ENCODE assay signal across 8 cellular contexts in the genomic region with DNA sequence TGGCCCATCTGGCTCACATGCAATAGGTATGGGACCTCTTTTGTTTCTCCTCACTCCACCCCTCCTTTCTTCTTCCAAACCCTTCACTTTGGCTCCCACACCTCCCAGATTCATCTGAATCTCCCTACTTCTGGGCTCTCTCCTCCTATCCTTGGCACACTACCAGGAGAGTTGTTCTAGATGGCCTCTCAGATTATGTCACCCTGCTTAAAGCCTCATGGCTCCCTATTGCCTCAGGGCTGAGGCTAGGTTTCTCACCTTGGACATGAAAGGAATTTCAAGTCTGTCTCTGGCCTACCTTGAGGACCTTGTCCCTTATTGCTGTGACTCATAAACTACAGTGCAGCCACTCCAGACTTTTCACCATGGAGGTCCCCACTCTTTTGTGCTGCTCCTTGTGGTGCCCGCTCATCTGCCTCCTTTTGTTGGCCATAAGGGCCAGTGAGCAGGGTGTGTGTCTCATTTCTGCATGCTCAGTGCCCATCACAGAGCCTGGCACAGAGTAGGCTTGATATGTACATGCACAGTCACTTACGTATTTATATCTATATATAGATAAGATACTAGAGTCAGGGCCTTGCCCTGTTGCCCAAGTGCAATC. TPM values are rescaled to one million over a fixed set of nuclear protein-coding genes. Genes with fewer than 3 reads are reported as not detected.
DNase-seq lines count a peak whose midpoint lies in the region; ATAC-seq lines count a peak whose summit lies in the region.

No MANE protein-coding gene starts in this region.

- CTCF ChIA-PET in activated CD4-positive, alpha-beta T cell treated with anti-CD3 and anti-CD28 coated beads for 36 hours (lab: Charles Lee), result interaction anchor here (1.9 to 2.5 kb wide), 2 partner anchors 13 to 23 kb away, joined by 5 to 11 read pairs; no protein-coding TSS in a partner anchor

- DNase-seq in NCI-H1694 treated with DMSO at 0.1 percent for 48 hours (lab: John Stamatoyannopoulos, UW) (peak; percentile 68), GM19240 (ENCODE audit: insufficient read length, low spot score) (no peak)
- DNase-seq in effector memory CD8-positive, alpha-beta T cell, result no peak
- no peak for DNase-seq in activated CD4-positive, alpha-beta T cell treated with anti-CD3 and anti-CD28 coated beads, Interleukin-2, amount 50 U/mL, for 4 hours
- DNase-seq in activated CD4-positive, alpha-beta T cell treated with anti-CD3 and anti-CD28 coated beads for 36 hours, result no peak

- no peak overlapping the region for H3K4me3 Mint-ChIP-seq in effector memory CD8-positive, alpha-beta T cell
- H3K4me3 Mint-ChIP-seq in activated CD4-positive, alpha-beta T cell treated with anti-CD3 and anti-CD28 coated beads for 36 hours, result no peak overlapping the region

- peaks cover 51% of the 10 kb centered on the region for H3K4me1 ChIP-seq in ACC112 (ENCODE audit: control insufficient read depth, insufficient read depth, low read length, unreplicated experiment)
- H3K4me1 ChIP-seq in muscle layer of colon (ENCODE audit: insufficient read depth, low read length), result peaks cover 67% of the 10 kb centered on the region

- intact Hi-C loops in activated CD4-positive, alpha-beta T cell treated with anti-CD3 and anti-CD28 coated beads for 36 hours (cut with DNase I, micrococcal nuclease), result no loop called here

- no peaks in the 10 kb centered on the region for H3K27me3 Mint-ChIP-seq in effector memory CD8-positive, alpha-beta T cell
- H3K27me3 Mint-ChIP-seq in activated CD4-positive, alpha-beta T cell treated with anti-CD3 and anti-CD28 coated beads for 36 hours, result no peaks in the 10 kb centered on the region

- POLR2A ChIA-PET in activated CD4-positive, alpha-beta T cell treated with anti-CD3 and anti-CD28 coated beads for 36 hours (lab: Charles Lee), result no interaction called here

- peak overlapping the region; percentile 71 for H3K27ac ChIP-seq in ACC112 (ENCODE audit: low read depth, low read length)
- peak overlapping the region; percentile 100 for H3K27ac ChIP-seq in muscle layer of colon (ENCODE audit: low read depth, low read length)

- H3K9ac ChIP-seq in muscle layer of colon (ENCODE audit: low read length), result peak overlapping the region; percentile 42

- no peak overlapping the region for H3K4me3 ChIP-seq in ACC112 (ENCODE audit: low read depth, low read length)
- no peak overlapping the region for H3K4me3 ChIP-seq in muscle layer of colon (ENCODE audit: low read depth in 1 of 2, low read length in 2 of 2)

- H2AFZ ChIP-seq in ACC112 (ENCODE audit: low read length, unreplicated experiment), result no peak overlapping the region

- no peak for ATAC-seq in effector memory CD8-positive, alpha-beta T cell (replicated peaks)
- no peak for ATAC-seq in activated CD4-positive, alpha-beta T cell treated with anti-CD3 and anti-CD28 coated beads for 36 hours
- no peak for ATAC-seq in GM18858 (IDR thresholded peaks at IDR 0.05; ENCODE audit: unreplicated experiment)

- no peaks in the 10 kb centered on the region for H3K27me3 ChIP-seq in ACC112 (ENCODE audit: insufficient read depth, low read length)
- H3K27me3 ChIP-seq in muscle layer of colon (ENCODE audit: control insufficient read depth in 1 of 2, insufficient read depth in 2 of 2, low read length in 2 of 2), result no peaks in the 10 kb centered on the region

- H3K36me3 Mint-ChIP-seq in effector memory CD8-positive, alpha-beta T cell (ENCODE audit: insufficient read depth), result peaks cover 6% of the 10 kb centered on the region
- peaks cover 4% of the 10 kb centered on the region for H3K36me3 Mint-ChIP-seq in activated CD4-positive, alpha-beta T cell treated with anti-CD3 and anti-CD28 coated beads for 36 hours (ENCODE audit: low read depth)

- H3K9me3 ChIP-seq in muscle layer of colon (ENCODE audit: low read length), result no peaks in the 10 kb centered on the region

- no peaks in the 10 kb centered on the region for H3K79me2 ChIP-seq in ACC112 (ENCODE audit: control insufficient read depth, insufficient read depth, low read length, unreplicated experiment)

- H3K36me3 ChIP-seq in ACC112 (ENCODE audit: insufficient read depth, low read length) (0 out of 2 replicates have a peak, but pooled peaks cover 1% of the 10 kb centered on the region), muscle layer of colon (ENCODE audit: insufficient read depth, low read length) (peaks cover 11% of the 10 kb centered on the region)

- H3K27ac Mint-ChIP-seq in effector memory CD8-positive, alpha-beta T cell, result peak overlapping the region; percentile 69 to 75
- H3K27ac Mint-ChIP-seq in activated CD4-positive, alpha-beta T cell treated with anti-CD3 and anti-CD28 coated beads for 36 hours, result no peak overlapping the region

- H3K9me3 Mint-ChIP-seq in effector memory CD8-positive, alpha-beta T cell, result no peaks in the 10 kb centered on the region
- no peaks in the 10 kb centered on the region for H3K9me3 Mint-ChIP-seq in activated CD4-positive, alpha-beta T cell treated with anti-CD3 and anti-CD28 coated beads for 36 hours (ENCODE audit: low read depth)

- H3K4me1 Mint-ChIP-seq in effector memory CD8-positive, alpha-beta T cell (ENCODE audit: low read depth in 2 of 2), result peaks cover 12 to 16% of the 10 kb centered on the region in 2 donors
- H3K4me1 Mint-ChIP-seq in activated CD4-positive, alpha-beta T cell treated with anti-CD3 and anti-CD28 coated beads for 36 hours, result peaks cover 4% of the 10 kb centered on the region

RNA-seq across cellular contexts. Expression of gene MFAP4, which starts 1.0 kb away (rescaled TPM):
- not detected for total RNA-seq in activated CD4-positive, alpha-beta T cell treated with anti-CD3 and anti-CD28 coated beads for 36 hours

RNA-seq across cellular contexts. Expression of gene MAPK7, which starts 9.7 kb away (rescaled TPM):
- total RNA-seq in activated CD4-positive, alpha-beta T cell treated with anti-CD3 and anti-CD28 coated beads for 36 hours, result 10 to 100 TPM; 19.0 to 20.8 TPM

RNA-seq across cellular contexts. Expression of gene RNF112, which starts 23.0 kb away (rescaled TPM):
- under 1 TPM; 0.26 to 0.55 TPM for total RNA-seq in activated CD4-positive, alpha-beta T cell treated with anti-CD3 and anti-CD28 coated beads for 36 hours

RNA-seq across cellular contexts. Expression of gene B9D1, which starts 25.5 kb away (rescaled TPM):
- 1 to 10 TPM; 7.4 to 7.8 TPM for total RNA-seq in activated CD4-positive, alpha-beta T cell treated with anti-CD3 and anti-CD28 coated beads for 36 hours
